Comparison of ENCODE assay signal across 8 cellular contexts in genomic region chr7:66837007-66837406, GRCh38.
DNase-seq lines count a peak whose midpoint lies in the region; ATAC-seq and TF ChIP-seq lines count a peak whose summit lies in the region.

No MANE protein-coding gene starts in this region.

- TF ChIP-seq CTCF in Calu3 (IDR thresholded peaks at IDR 0.05; ENCODE audit: unreplicated experiment) (peak; percentile 38), type B pancreatic cell (conservative IDR thresholded peaks at IDR 0.05) (peak; percentile 73)

- H3K36me3 Mint-ChIP-seq in Calu3 (ENCODE audit: insufficient read depth, unreplicated experiment) (no peaks in the 10 kb centered on the region), type B pancreatic cell (no peaks in the 10 kb centered on the region)

- CTCF ChIA-PET in Calu3 (lab: Charles Lee), result no interaction called here

- H3K9me3 Mint-ChIP-seq in Calu3 (ENCODE audit: low read depth, unreplicated experiment) (no peaks in the 10 kb centered on the region), type B pancreatic cell (no peaks in the 10 kb centered on the region)

- DNase-seq in Calu3, result peak; percentile 22
- DNase-seq in HK-2 (ENCODE audit: unreplicated experiment), result peak; percentile 57
- DNase-seq in SKM-1 treated with dmso at 0.1 percent for 144 hours (lab: John Stamatoyannopoulos, UW; ENCODE audit: unreplicated experiment), result peak; percentile 4
- peak; percentile 12 for DNase-seq in foreskin melanocyte
- DNase-seq in type B pancreatic cell (ENCODE audit: extremely low spot score, unreplicated experiment), result no peak
- no peak for DNase-seq in kidney glomerular epithelial cell (lab: John Stamatoyannopoulos, UW)
- no peak for DNase-seq in epidermal melanocyte (ENCODE audit: insufficient read length, low spot score)

- H3K4me3 Mint-ChIP-seq in Calu3 (ENCODE audit: low read depth, unreplicated experiment), result no peak overlapping the region
- no peak overlapping the region for H3K4me3 Mint-ChIP-seq in type B pancreatic cell

- H3K4me1 Mint-ChIP-seq in Calu3 (ENCODE audit: low read depth, unreplicated experiment), result no peaks in the 10 kb centered on the region
- H3K4me1 Mint-ChIP-seq in type B pancreatic cell (ENCODE audit: unreplicated experiment), result no peaks in the 10 kb centered on the region

- H3K27ac Mint-ChIP-seq in Calu3 (ENCODE audit: unreplicated experiment) (no peak overlapping the region), type B pancreatic cell (no peak overlapping the region)

- intact Hi-C loops in Calu3 (cut with micrococcal nuclease; ENCODE audit: unreplicated experiment), result no loop called here

- ATAC-seq in HG03025 (IDR thresholded peaks at IDR 0.05; ENCODE audit: low FRiP score, unreplicated experiment), result no peak

- H3K27me3 Mint-ChIP-seq in Calu3 (ENCODE audit: unreplicated experiment), result no peaks in the 10 kb centered on the region
- H3K27me3 Mint-ChIP-seq in type B pancreatic cell, result no peaks in the 10 kb centered on the region

- BruUV-seq in Calu3 (replicated peaks; lab: Mats Ljungman, UMichigan), result no TSS peak

Comparison
In these comparisons a context has a peak if more than half of its experiments do, and no peak if none do; other contexts are left out.
1. DNase-seq: peak in Calu3 (single experiment), HK-2 (single experiment), SKM-1 treated with dmso at 0.1 percent for 144 hours (single experiment) and foreskin melanocyte (single experiment); none in type B pancreatic cell (single experiment), kidney glomerular epithelial cell (single experiment) and epidermal melanocyte (single experiment).